Comparison of ENCODE assay signal across 8 cellular contexts in the genomic region with DNA sequence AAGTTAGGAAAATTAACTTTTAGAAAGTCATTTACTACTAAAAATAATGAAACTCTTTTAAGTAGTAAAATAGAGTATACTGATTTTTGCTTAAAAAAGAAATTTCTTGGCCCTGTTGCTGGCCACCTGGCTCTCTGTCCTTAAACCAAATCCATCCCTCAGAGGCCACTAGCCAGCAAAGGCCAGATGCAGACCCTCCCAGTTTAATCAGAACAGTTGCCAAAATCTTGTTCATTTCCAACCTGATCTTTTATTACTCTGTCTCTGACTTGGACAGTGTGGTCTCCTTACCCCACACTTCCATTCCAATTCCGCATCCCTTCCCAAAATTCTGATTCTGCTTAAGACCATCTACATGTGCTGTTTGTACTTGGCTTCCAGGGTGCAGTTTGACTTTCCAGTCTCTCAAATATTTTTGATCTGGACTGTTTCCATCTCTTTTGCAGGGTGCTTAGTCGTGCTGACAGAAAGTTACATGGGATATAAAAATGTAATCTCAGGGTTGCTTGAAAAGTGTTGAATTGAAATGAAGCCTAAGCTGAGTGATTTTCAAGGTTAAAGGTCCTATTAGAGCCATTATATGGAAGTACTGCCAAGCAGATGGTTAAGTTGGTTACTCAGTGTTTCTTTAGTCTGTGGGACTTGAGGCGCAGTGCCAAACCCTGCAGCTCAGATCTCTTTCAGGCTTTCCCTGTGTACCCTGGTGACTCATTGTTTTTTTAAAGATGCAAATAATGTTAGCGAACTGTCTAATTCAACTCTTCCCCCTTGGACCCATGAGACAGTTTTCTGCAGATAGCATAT. TPM values are rescaled to one million over a fixed set of nuclear protein-coding genes. Genes with fewer than 3 reads are reported as not detected.
DNase-seq lines count a peak whose midpoint lies in the region; ATAC-seq, FAIRE-seq and TF ChIP-seq lines count a peak whose summit lies in the region.

No MANE protein-coding gene starts in this region.

- no peaks in the 10 kb centered on the region for H3K36me3 ChIP-seq in endothelial cell of umbilical vein (ENCODE audit: control insufficient read depth in 2 of 2, extremely low read depth in 1 of 2, insufficient read depth in 2 of 2, low read length in 2 of 2)
- no peaks in the 10 kb centered on the region for H3K36me3 ChIP-seq in pancreas
- no peaks in the 10 kb centered on the region for H3K36me3 ChIP-seq in H7 (replicated peaks; ENCODE audit: control insufficient read depth, insufficient read depth, low read length)

- no peaks in the 10 kb centered on the region for H3K79me2 ChIP-seq in endothelial cell of umbilical vein (ENCODE audit: control insufficient read depth, insufficient read depth, low read length)

- H3K27me3 ChIP-seq in endothelial cell of umbilical vein (ENCODE audit: control insufficient read depth in 2 of 2, insufficient read depth in 2 of 2, low read length in 2 of 2) (no peaks in the 10 kb centered on the region), pancreas (no peaks in the 10 kb centered on the region), H7 (ENCODE audit: control insufficient read depth, insufficient read depth, low read length) (no peaks in the 10 kb centered on the region)

- WGBS in pancreas, 2 donors, result 21 to 23% methylated on average over 4 of the region's 4 CpGs

- no peak for TF ChIP-seq POLR2A in endothelial cell of umbilical vein (IDR thresholded peaks at IDR 0.05; ENCODE audit: low read depth, low read length)

- H3K4me3 ChIP-seq in endothelial cell of umbilical vein (replicated peaks in 1 of 3; ENCODE audit: insufficient read depth in 1 of 3, low read depth in 1 of 3, low read length in 3 of 3) (no peak overlapping the region), pancreas (no peak overlapping the region), H7 (ENCODE audit: insufficient read depth, low read depth, low read length) (no peak overlapping the region)

- DNase-seq in AG09319 (ENCODE audit: extremely low read depth, low read depth) (peak; percentile 83), NCI-H82 treated with DMSO at 0.1 percent for 48 hours (lab: John Stamatoyannopoulos, UW; ENCODE audit: unreplicated experiment) (peak; percentile 42), endothelial cell of umbilical vein (ENCODE audit: low read depth, low spot score) (peak; percentile 96), pancreas (peak; percentile 65 to 81 (median 70)), H7 (no peak), DMS153 treated with DMSO at 0.1 percent for 48 hours (lab: John Stamatoyannopoulos, UW; ENCODE audit: unreplicated experiment) (no peak)

- POLR2A ChIA-PET in endothelial cell of umbilical vein (lab: Charles Lee), result no interaction called here

- H3K9ac ChIP-seq in endothelial cell of umbilical vein (replicated peaks; ENCODE audit: extremely low read depth, insufficient read depth, low read length), result no peak overlapping the region

- no peaks in the 10 kb centered on the region for H3K9me1 ChIP-seq in endothelial cell of umbilical vein (replicated peaks; ENCODE audit: control insufficient read depth, extremely low read depth, insufficient read depth, low read length)

- peak overlapping the region; percentile 56 for H3K4me2 ChIP-seq in endothelial cell of umbilical vein (ENCODE audit: insufficient read depth, low read length)

- FAIRE-seq in endothelial cell of umbilical vein (lab: Jason Lieb, UNC), result peak; percentile 98
- no peak for FAIRE-seq in pancreas (lab: Jason Lieb, UNC)

- H3K9me3 ChIP-seq in endothelial cell of umbilical vein (replicated peaks; ENCODE audit: control insufficient read depth, insufficient read depth, low read length) (no peaks in the 10 kb centered on the region), pancreas (no peaks in the 10 kb centered on the region)

- ATAC-seq in GM18868 (IDR thresholded peaks at IDR 0.05; ENCODE audit: unreplicated experiment), result peak; percentile 92
- peak; percentile 95 for ATAC-seq in HG02973 (IDR thresholded peaks at IDR 0.05; ENCODE audit: unreplicated experiment)
- peak; percentile 94 to 98 (median 96) for ATAC-seq in pancreas

- intact Hi-C loops in endothelial cell of umbilical vein (cut with micrococcal nuclease), result loop anchor here (1.0 kb wide), 1 partner anchor 37 kb away; no protein-coding TSS in a partner anchor
- intact Hi-C loops in pancreas (cut with DNase I), result no loop called here

- CTCF ChIA-PET in endothelial cell of umbilical vein (lab: Charles Lee), result interaction anchor here (1.1 to 1.7 kb wide), 4 partner anchors 9 to 37 kb away, joined by 3 to 6 read pairs (median 6); no protein-coding TSS in a partner anchor

- H3K4me1 ChIP-seq in endothelial cell of umbilical vein (ENCODE audit: control insufficient read depth, extremely low read depth, insufficient read depth, low read length) (peaks cover 28% of the 10 kb centered on the region), pancreas (peaks cover 6 to 16% (median 16%) of the 10 kb centered on the region in 3 donors)

- no peak for TF ChIP-seq CTCF in AG09319 (IDR thresholded peaks at IDR 0.05; ENCODE audit: low read depth, low read length)
- TF ChIP-seq CTCF in endothelial cell of umbilical vein (IDR thresholded peaks at IDR 0.05; ENCODE audit: extremely low read depth in 1 of 2, insufficient read depth in 1 of 2, low read depth in 1 of 2, low read length in 2 of 2), result no peak
- TF ChIP-seq CTCF in pancreas (IDR thresholded peaks at IDR 0.05), result no peak

- BruUV-seq in endothelial cell of umbilical vein (replicated peaks; lab: Mats Ljungman, UMichigan), result no TSS peak

- no peaks in the 10 kb centered on the region for H4K20me1 ChIP-seq in endothelial cell of umbilical vein (replicated peaks; ENCODE audit: control insufficient read depth, extremely low read depth, insufficient read depth, low read length)

- dilution Hi-C loops in endothelial cell of umbilical vein (cut with MboI; ENCODE audit: extremely low pct_ligation_motif_present, low sequenced_read_pairs), result no loop called here

- H2AFZ ChIP-seq in endothelial cell of umbilical vein (ENCODE audit: low read depth, low read length), result no peak overlapping the region

- H3K27ac ChIP-seq in endothelial cell of umbilical vein (ENCODE audit: insufficient read depth, low read depth, low read length) (no peak overlapping the region), pancreas (peak overlapping the region in 2 of 4 donors; percentile 1 to 9)

TF ChIP-seq in endothelial cell of umbilical vein, 7 proteins besides CTCF, POLR2A, EP300 and RAD21:
- TF ChIP-seq JUN (IDR thresholded peaks at IDR 0.05; ENCODE audit: borderline replicate concordance, insufficient read depth, insufficient read length, low read depth) (peak; percentile 82), POLR2AphosphoS5 (IDR thresholded peaks at IDR 0.05; ENCODE audit: insufficient read depth, low read depth, low read length) (peak; percentile 62), EZH2 (IDR thresholded peaks at IDR 0.05; ENCODE audit: borderline replicate concordance, low read depth, low read length, severe bottlenecking) (no peak), MYC (IDR thresholded peaks at IDR 0.05; ENCODE audit: low read depth, low read length) (no peak), GATA2 (IDR thresholded peaks at IDR 0.05; ENCODE audit: insufficient read depth, insufficient read length, low read depth, low read length) (peak; percentile 47), FOS (IDR thresholded peaks at IDR 0.05; ENCODE audit: borderline replicate concordance, insufficient read depth, low read length) (peak; percentile 92)
- TF ChIP-seq, protein P1, sequence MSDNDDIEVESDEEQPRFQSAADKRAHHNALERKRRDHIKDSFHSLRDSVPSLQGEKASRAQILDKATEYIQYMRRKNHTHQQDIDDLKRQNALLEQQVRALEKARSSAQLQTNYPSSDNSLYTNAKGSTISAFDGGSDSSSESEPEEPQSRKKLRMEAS (IDR thresholded peaks at IDR 0.05; ENCODE audit: insufficient read depth, insufficient read length), result no peak

RNA-seq across cellular contexts. Expression of gene DCP2, which starts 18.4 kb away (rescaled TPM):
- total RNA-seq in endothelial cell of umbilical vein (49.1 and 60.0 TPM in 2 replicates), pancreas (10 to 100 TPM in 5 of 6 donors, 1 to 10 TPM in 1; 9.6 to 28.3 (median 14.4) TPM)
- polyA plus RNA-seq in endothelial cell of umbilical vein (8.7 and 11.3 TPM in 2 replicates), pancreas (1 to 10 TPM; 2.7 to 4.8 TPM)
- polyA plus RNA-seq in endothelial cell of umbilical vein (2011; cell fraction: cytosol; rRNA removed), result 11.2 and 11.5 TPM in 2 replicates
- polyA plus RNA-seq in endothelial cell of umbilical vein (2011; cell fraction: nucleus; rRNA removed), result 12.6 and 18.4 TPM in 2 replicates
- polyA plus RNA-seq in endothelial cell of umbilical vein (2012), result 13.1 and 13.9 TPM in 2 replicates
- polyA minus RNA-seq in endothelial cell of umbilical vein, result 50.8 and 70.1 TPM in 2 replicates
- polyA minus RNA-seq in endothelial cell of umbilical vein (2011; cell fraction: cytosol; rRNA and poly(A)+ RNA removed), result 3.8 TPM
- polyA minus RNA-seq in endothelial cell of umbilical vein (2011; cell fraction: nucleus; rRNA and poly(A)+ RNA removed), result 41.0 and 52.6 TPM in 2 replicates
- total RNA-seq in H7 (2014; rRNA removed; shearing (Covaris generic)), result 62.7 and 83.1 TPM in 2 replicates

RNA-seq across cellular contexts. Expression of gene REEP5, which starts 36.1 kb away (rescaled TPM):
- total RNA-seq in endothelial cell of umbilical vein (84.5 and 98.0 TPM in 2 replicates), pancreas (10 to 100 TPM; 67.0 to 84.7 (median 74.2) TPM)
- polyA plus RNA-seq in endothelial cell of umbilical vein (163 and 185 TPM in 2 replicates), pancreas (10 to 100 TPM; 33.0 to 54.9 TPM)
- 98.1 and 119 TPM in 2 replicates for polyA plus RNA-seq in endothelial cell of umbilical vein (2011; cell fraction: cytosol; rRNA removed)
- polyA plus RNA-seq in endothelial cell of umbilical vein (2011; cell fraction: nucleus; rRNA removed), result 38.4 and 47.6 TPM in 2 replicates
- 71.6 and 77.4 TPM in 2 replicates for polyA plus RNA-seq in endothelial cell of umbilical vein (2012)
- polyA minus RNA-seq in endothelial cell of umbilical vein, result 452 and 453 TPM in 2 replicates
- 79.0 TPM for polyA minus RNA-seq in endothelial cell of umbilical vein (2011; cell fraction: cytosol; rRNA and poly(A)+ RNA removed)
- 42.1 and 49.0 TPM in 2 replicates for polyA minus RNA-seq in endothelial cell of umbilical vein (2011; cell fraction: nucleus; rRNA and poly(A)+ RNA removed)
- 30.1 and 34.5 TPM in 2 replicates for total RNA-seq in H7 (2014; rRNA removed; shearing (Covaris generic))

Comparison
In these comparisons a context has a peak if more than half of its experiments do, and no peak if none do; other contexts are left out.
1. DNase-seq: peak in AG09319 (single experiment), NCI-H82 treated with DMSO at 0.1 percent for 48 hours (single experiment), endothelial cell of umbilical vein (single experiment) and pancreas (6 of 6); none in H7 (single experiment) and DMS153 treated with DMSO at 0.1 percent for 48 hours (single experiment).
2. Peak in every context shown above with its lines, with median percentiles within 50 percentile points of each other: ATAC-seq.